In the genomic region with DNA sequence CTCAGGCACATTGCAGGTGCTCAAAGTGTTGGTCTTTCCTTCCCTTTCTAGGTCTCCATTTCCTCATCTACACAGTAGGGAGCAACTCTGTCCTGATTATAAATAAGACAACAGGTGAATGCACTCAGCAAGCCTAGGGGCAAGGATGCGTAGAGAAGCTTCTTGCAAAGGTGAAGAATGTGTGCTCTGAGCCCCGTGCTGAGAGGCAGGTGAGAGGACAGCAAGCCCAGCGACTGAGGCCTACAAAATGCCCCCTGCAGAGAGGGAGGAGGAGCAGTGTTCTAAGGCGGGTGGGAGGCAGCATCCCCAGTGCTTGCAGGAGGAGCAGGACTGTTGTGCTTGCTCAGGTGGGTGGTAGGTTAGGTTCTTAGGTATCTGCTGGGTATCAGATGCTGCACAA, we compare ENCODE assay signal across 7 cellular contexts.
A peak's percentile ranks its signal among the peaks of the same experiment; 100 is the strongest.
DNase-seq lines count a peak whose midpoint lies in the region; FAIRE-seq and TF ChIP-seq lines count a peak whose summit lies in the region.
"Not testable (repeated sequence)": the region's sequence is repeated elsewhere in the genome, so short reads cannot be mapped to it uniquely, and the experiment has no call there.

No MANE protein-coding gene starts in this region.

- H3K27ac ChIP-seq in kidney (ENCODE audit: low read depth in 2 of 2, low read length in 2 of 2), result not testable (repeated sequence)

- not testable (repeated sequence) for H3K9ac ChIP-seq in kidney (ENCODE audit: low read length in 2 of 2)

- not testable (repeated sequence) for FAIRE-seq in kidney (lab: Jason Lieb, UNC)

- TF ChIP-seq CTCF in kidney (IDR thresholded peaks at IDR 0.05; ENCODE audit: borderline replicate concordance, extremely low read depth, insufficient read depth); type B pancreatic cell (conservative IDR thresholded peaks at IDR 0.05): not testable (repeated sequence)

- H3K27ac Mint-ChIP-seq in type B pancreatic cell, result not testable (repeated sequence)

- H3K36me3 Mint-ChIP-seq in type B pancreatic cell, result not testable (repeated sequence)

- H3K27me3 Mint-ChIP-seq in type B pancreatic cell, result not testable (repeated sequence)

- H3K36me3 ChIP-seq in kidney (ENCODE audit: control insufficient read depth in 1 of 2, insufficient read depth in 2 of 2, low read length in 2 of 2), result not testable (repeated sequence)

- intact Hi-C loops in cardiac septum (cut with DNase I); kidney (cut with DNase I); posterior vena cava (cut with DNase I): not testable (repeated sequence)

- H3K4me1 ChIP-seq in kidney (ENCODE audit: control insufficient read depth in 1 of 2, insufficient read depth in 1 of 2, low read depth in 1 of 2, low read length in 2 of 2), result not testable (repeated sequence)

- H3K9me3 Mint-ChIP-seq in type B pancreatic cell, result not testable (repeated sequence)

- not testable (repeated sequence) for H3K4me3 Mint-ChIP-seq in type B pancreatic cell

- H3K4me1 Mint-ChIP-seq in type B pancreatic cell (ENCODE audit: unreplicated experiment), result not testable (repeated sequence)

- DNase-seq in ELF-1 (ENCODE audit: low read depth, low spot score) (peak; percentile 57), NCI-H1417 (lab: John Stamatoyannopoulos, UW) (peak in 2 of 3 experiments; percentile 25 to 59), cardiac septum (ENCODE audit: low spot score) (peak; percentile 17), kidney (peak; percentile 33), posterior vena cava (ENCODE audit: low spot score) (peak; percentile 71), type B pancreatic cell (ENCODE audit: extremely low spot score, unreplicated experiment) (peak; percentile 42)
- DNase-seq in activated CD8-positive, alpha-beta memory T cell treated with anti-CD3 and anti-CD28 coated beads for 24 hours, result peak; percentile 13

- not testable (repeated sequence) for H3K9me3 ChIP-seq in kidney (ENCODE audit: control insufficient read depth in 1 of 2, low read length in 2 of 2)

- not testable (repeated sequence) for H3K4me3 ChIP-seq in kidney (ENCODE audit: low read length in 2 of 2)

Comparison
In these comparisons a context has a peak if more than half of its experiments do, and no peak if none do; other contexts are left out.
1. DNase-seq: peak in every context shown above with its lines; median percentile 71 in posterior vena cava; 57 in ELF-1; 42 in NCI-H1417; 42 in type B pancreatic cell; 33 in kidney; 17 in cardiac septum; 13 in activated CD8-positive, alpha-beta memory T cell treated with anti-CD3 and anti-CD28 coated beads for 24 hours.